In the genomic region with DNA sequence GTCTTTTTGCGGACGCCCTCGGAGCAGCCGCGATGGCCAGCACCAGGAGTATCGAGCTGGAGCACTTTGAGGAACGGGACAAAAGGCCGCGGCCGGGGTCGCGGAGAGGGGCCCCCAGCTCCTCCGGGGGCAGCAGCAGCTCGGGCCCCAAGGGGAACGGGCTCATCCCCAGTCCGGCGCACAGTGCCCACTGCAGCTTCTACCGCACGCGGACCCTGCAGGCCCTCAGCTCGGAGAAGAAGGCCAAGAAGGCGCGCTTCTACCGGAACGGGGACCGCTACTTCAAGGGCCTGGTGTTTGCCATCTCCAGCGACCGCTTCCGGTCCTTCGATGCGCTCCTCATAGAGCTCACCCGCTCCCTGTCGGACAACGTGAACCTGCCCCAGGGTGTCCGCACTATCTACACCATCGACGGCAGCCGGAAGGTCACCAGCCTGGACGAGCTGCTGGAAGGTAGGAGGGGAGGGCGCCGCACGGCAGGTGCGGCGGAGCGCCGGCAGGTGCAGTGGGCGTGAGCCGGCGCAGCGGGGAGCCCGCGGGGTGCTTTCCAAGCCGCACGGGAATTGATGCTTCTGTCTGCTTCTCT, we compare ENCODE assay signal across 8 cellular contexts. TPM values are rescaled to one million over a fixed set of nuclear protein-coding genes. Genes with fewer than 3 reads are reported as not detected.
DNase-seq lines count a peak whose midpoint lies in the region; ATAC-seq and TF ChIP-seq lines count a peak whose summit lies in the region.

No MANE protein-coding gene starts in this region.

- H3K4me1 Mint-ChIP-seq in immature natural killer cell: peaks cover 4 to 5% of the 10 kb centered on the region in 2 donors

- peak overlapping the region; percentile 51 to 82 (median 72) for H3K27ac ChIP-seq in spleen

- peak overlapping the region; percentile 61 to 84 (median 70) for H3K4me3 ChIP-seq in spleen

- TF ChIP-seq POLR2A in spleen (IDR thresholded peaks at IDR 0.05): no peak

- no peaks in the 10 kb centered on the region for H3K36me3 ChIP-seq in spleen

- no peaks in the 10 kb centered on the region for H3K36me3 Mint-ChIP-seq in immature natural killer cell

- no peak overlapping the region for H3K27ac Mint-ChIP-seq in immature natural killer cell

- peaks cover 2 to 26% (median 7%) of the 10 kb centered on the region in 3 donors for H3K27me3 Mint-ChIP-seq in immature natural killer cell (ENCODE audit: low read depth in 3 of 3)

- H3K9me3 ChIP-seq in spleen: no peaks in the 10 kb centered on the region

- H3K4me3 Mint-ChIP-seq in immature natural killer cell: peak overlapping the region; percentile 54 to 75 (median 72)

- peaks cover 0 to 44% (median 18%) of the 10 kb centered on the region in 7 donors for H3K27me3 ChIP-seq in spleen (replicated peaks in 1 of 7)

- peak in 2 of 11 experiments; percentile 13 to 14 for TF ChIP-seq CTCF in spleen (IDR thresholded peaks at IDR 0.05 in 8 of 11, conservative IDR thresholded peaks at IDR 0.05 in 3 of 11)

- peak; percentile 25 for ATAC-seq in HG02610 (IDR thresholded peaks at IDR 0.05; ENCODE audit: unreplicated experiment)

- WGBS in spleen, 5 donors: 0 to 5% (median 2%) methylated on average over 23 to 54 of the region's 54 CpGs

- H3K9me3 Mint-ChIP-seq in immature natural killer cell: peaks cover 0 to 5% (median 2%) of the 10 kb centered on the region in 6 donors

- intact Hi-C loops in spleen (cut with DNase I; ENCODE audit: low total_unique reads): no loop called here

- DNase-seq in NCI-H1694 treated with DMSO at 0.1 percent for 48 hours (lab: John Stamatoyannopoulos, UW) (peak; percentile 27), NCI-H1694 (lab: John Stamatoyannopoulos, UW) (no peak), NCI-H774 (lab: John Stamatoyannopoulos, UW) (peak; percentile 6), T47D (ENCODE audit: low read depth in 1 of 2, low spot score in 1 of 2) (peak; percentile 26 to 32), immature natural killer cell (no peak), spleen (peak; percentile 79), COLO829 (ENCODE audit: low spot score) (no peak)

- H3K4me1 ChIP-seq in spleen: peaks cover 0 to 28% (median 20%) of the 10 kb centered on the region in 6 donors

- in situ Hi-C loops in T47D (cut with HindIII; ENCODE audit: low pct_unique_long_range_greater_than_20kb, low sequenced_read_pairs): no loop called here

RNA-seq across cellular contexts. Expression of a gene that starts 0.8 kb away (rescaled TPM):
- polyA plus RNA-seq in immature natural killer cell (not detected), spleen (1 to 10 TPM in 2 of 3 donors, under 1 TPM in 1; 0.53 to 2.5 (median 1.8) TPM)
- 1 to 10 TPM; 2.7 to 6.1 (median 4.5) TPM for total RNA-seq in spleen

Comparison
In these comparisons a context has a peak if more than half of its experiments do, and no peak if none do; other contexts are left out.
1. DNase-seq: peak in NCI-H1694 treated with DMSO at 0.1 percent for 48 hours (single experiment), NCI-H774 (single experiment), T47D (2 of 2) and spleen (single experiment); none in NCI-H1694 (single experiment), immature natural killer cell (0 of 3) and COLO829 (single experiment).